12 cellular contexts compared by ENCODE assay signal in the genomic region with DNA sequence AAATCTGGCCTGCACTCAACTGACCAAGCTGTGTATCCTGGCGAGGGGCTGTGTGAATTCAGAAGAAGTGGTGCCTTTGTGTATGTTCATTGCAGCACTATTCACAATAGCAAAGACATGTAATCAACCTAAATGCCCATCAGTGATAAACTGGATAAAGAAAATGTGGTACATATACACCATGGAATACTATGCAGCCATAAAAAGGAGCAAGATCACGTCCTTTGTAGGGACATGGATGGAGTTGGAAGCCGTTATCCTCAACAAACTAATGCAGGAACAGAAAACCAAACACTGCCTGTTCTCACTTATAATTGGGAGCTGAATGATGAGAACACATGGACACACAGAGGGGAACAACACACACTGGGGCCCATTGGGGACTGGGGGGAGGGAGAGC. TPM values are rescaled to one million over a fixed set of nuclear protein-coding genes. Genes with fewer than 3 reads are reported as not detected.
"Had no signal": no experiment of that assay in that cellular context is flagged by ENCODE, and none has a peak within 500 bp of the region (broad histone marks: within the 10 kb centered on the region; RNA-seq: fewer than 3 reads in every experiment).

No MANE protein-coding gene starts in this region.

RNA-seq across cellular contexts. Expression of a gene that starts 21.4 kb away (rescaled TPM):
- total RNA-seq: OCI-LY7, PC-3, PC-9, Peyer's patch, Right ventricle myocardium inferior, Right ventricle myocardium superior, RPMI7951, SJCRH30, SJSA1, SK-MEL-5, T-cell had no signal
- polyA plus RNA-seq: SK-N-SH had no signal

RNA-seq across cellular contexts. Expression of a gene that starts 41.1 kb away (rescaled TPM):
- total RNA-seq: OCI-LY7, PC-3, PC-9 had no signal
